13 cellular contexts compared by ENCODE assay signal in the genomic region with DNA sequence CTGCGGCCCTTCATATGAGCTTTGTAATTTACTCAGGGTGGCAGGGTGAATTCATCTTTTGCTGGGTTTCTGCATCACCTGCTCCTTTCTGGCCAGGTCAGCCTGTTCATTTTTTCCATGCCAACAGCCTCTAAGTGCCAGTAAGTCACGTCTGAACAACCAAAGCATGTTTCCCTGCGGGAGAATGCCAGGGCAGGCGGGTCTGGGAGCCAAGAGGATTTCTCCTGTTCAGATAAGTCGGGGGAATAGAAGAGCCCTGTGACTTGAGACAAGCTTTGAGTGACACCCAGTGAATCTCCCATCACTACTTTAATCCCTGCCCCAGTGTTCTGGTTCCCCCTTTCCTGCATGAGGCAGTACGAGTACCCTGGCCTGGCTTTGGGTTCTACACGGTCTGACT.
DNase-seq lines count a peak whose midpoint lies in the region; ATAC-seq and TF ChIP-seq lines count a peak whose summit lies in the region.
"Had no signal": no experiment of that assay in that cellular context is flagged by ENCODE, and none has a peak within 500 bp of the region (broad histone marks: within the 10 kb centered on the region; RNA-seq: fewer than 3 reads in every experiment).

No MANE protein-coding gene starts in this region.

- H3K36me3 ChIP-seq in mesodermal cell (ENCODE audit: control insufficient read depth, insufficient read depth, low read length): no peaks in the 10 kb centered on the region
- no peaks in the 10 kb centered on the region for H3K36me3 ChIP-seq in tibial artery

- H3K27me3 Mint-ChIP-seq in activated CD4-positive, alpha-beta T cell treated with anti-CD3 and anti-CD28 coated beads, Interleukin-2, amount 10 ng/mL, durations not matched to agents 24 days and 14 days: no peaks in the 10 kb centered on the region
- H3K27me3 Mint-ChIP-seq: activated CD8-positive, alpha-beta memory T cell treated with anti-CD3 and anti-CD28 coated beads, Interleukin-2, amount 10 ng/mL, durations not matched to agents 7 days and 5 days had no signal

- no peak for TF ChIP-seq CTCF in tibial artery (IDR thresholded peaks at IDR 0.05)

- H3K4me1 ChIP-seq in mesodermal cell (ENCODE audit: control insufficient read depth, insufficient read depth, low read length, poor library complexity, severe bottlenecking) (peaks cover 68% of the 10 kb centered on the region), tibial artery (peaks cover 7 to 87% (median 75%) of the 10 kb centered on the region in 4 donors)

- no peaks in the 10 kb centered on the region for H3K36me3 Mint-ChIP-seq in activated CD4-positive, alpha-beta T cell treated with anti-CD3 and anti-CD28 coated beads, Interleukin-2, amount 10 ng/mL, durations not matched to agents 24 days and 14 days (ENCODE audit: low read depth)
- H3K36me3 Mint-ChIP-seq: activated CD8-positive, alpha-beta memory T cell treated with anti-CD3 and anti-CD28 coated beads, Interleukin-2, amount 10 ng/mL, durations not matched to agents 7 days and 5 days had no signal

- H3K27me3 ChIP-seq in tibial artery: no peaks in the 10 kb centered on the region

- no peak for DNase-seq in activated CD4-positive, alpha-beta T cell treated with anti-CD3 and anti-CD28 coated beads, Interleukin-2, amount 10 ng/mL, durations not matched to agents 24 days and 14 days
- DNase-seq in activated CD4-positive, alpha-beta T cell treated with anti-CD3 and anti-CD28 coated beads for 48 hours: no peak
- peak; percentile 63 for DNase-seq in cerebellum (ENCODE audit: low spot score)
- DNase-seq in tibial artery: peak in 1 of 2 donors; percentile 83
- DNase-seq in GOT3 (lab: John Stamatoyannopoulos, UW): no peak
- DNase-seq: ACHN; activated CD8-positive, alpha-beta memory T cell treated with anti-CD3 and anti-CD28 coated beads, Interleukin-2, amount 10 ng/mL, durations not matched to agents 7 days and 5 days; erythroblast; left colon; NCI-H146 had no signal

- H3K27ac ChIP-seq in mesodermal cell (ENCODE audit: low read depth, low read length, severe bottlenecking) (peak overlapping the region; percentile 26), tibial artery (peak overlapping the region; percentile 89 to 92)

- ATAC-seq in GM18519 (IDR thresholded peaks at IDR 0.05; ENCODE audit: low FRiP score, unreplicated experiment): no peak
- no peak for ATAC-seq in HG03457 (IDR thresholded peaks at IDR 0.05; ENCODE audit: unreplicated experiment)
- ATAC-seq: activated CD8-positive, alpha-beta memory T cell treated with anti-CD3 and anti-CD28 coated beads, Interleukin-2, amount 10 ng/mL, durations not matched to agents 7 days and 5 days; left colon had no signal

- H3K9me3 Mint-ChIP-seq in activated CD4-positive, alpha-beta T cell treated with anti-CD3 and anti-CD28 coated beads, Interleukin-2, amount 10 ng/mL, durations not matched to agents 24 days and 14 days: no peaks in the 10 kb centered on the region

- peaks cover 56% of the 10 kb centered on the region for H3K4me1 Mint-ChIP-seq in activated CD4-positive, alpha-beta T cell treated with anti-CD3 and anti-CD28 coated beads, Interleukin-2, amount 10 ng/mL, durations not matched to agents 24 days and 14 days

- no peak overlapping the region for H3K4me3 ChIP-seq in mesodermal cell (ENCODE audit: extremely low read depth, insufficient read depth, low read length, poor library complexity, severe bottlenecking)
- H3K4me3 ChIP-seq in tibial artery: peak overlapping the region; percentile 63 to 76

- H3K27ac Mint-ChIP-seq in activated CD4-positive, alpha-beta T cell treated with anti-CD3 and anti-CD28 coated beads, Interleukin-2, amount 10 ng/mL, durations not matched to agents 24 days and 14 days: peak overlapping the region; percentile 29
- H3K27ac Mint-ChIP-seq: activated CD8-positive, alpha-beta memory T cell treated with anti-CD3 and anti-CD28 coated beads, Interleukin-2, amount 10 ng/mL, durations not matched to agents 7 days and 5 days had no signal

- no peak overlapping the region for H3K4me3 Mint-ChIP-seq in activated CD4-positive, alpha-beta T cell treated with anti-CD3 and anti-CD28 coated beads, Interleukin-2, amount 10 ng/mL, durations not matched to agents 24 days and 14 days

- WGBS in mesodermal cell (ENCODE audit: insufficient coverage in 2 of 2), 2 experiments: 84 to 85% methylated on average over 6 of the region's 7 CpGs

- H3K9me3 ChIP-seq in mesodermal cell (ENCODE audit: control insufficient read depth, low read length) (no peaks in the 10 kb centered on the region), tibial artery (no peaks in the 10 kb centered on the region)

- intact Hi-C loops in activated CD4-positive, alpha-beta T cell treated with anti-CD3 and anti-CD28 coated beads, Interleukin-2, amount 10 ng/mL, durations not matched to agents 24 days and 14 days (cut with micrococcal nuclease): no loop called here
- intact Hi-C loops in tibial artery (cut with DNase I; ENCODE audit: low total_unique reads): no loop called here
